In genomic region chr1:76068953-76069561, GRCh38 we compare ENCODE assay signal across 19 cellular contexts. TPM values are rescaled to one million over a fixed set of nuclear protein-coding genes. Genes with fewer than 3 reads are reported as not detected.
DNase-seq lines count a peak whose midpoint lies in the region; ATAC-seq and TF ChIP-seq lines count a peak whose summit lies in the region.
"Had no signal": no experiment of that assay in that cellular context is flagged by ENCODE, and none has a peak within 500 bp of the region (broad histone marks: within the 10 kb centered on the region; RNA-seq: fewer than 3 reads in every experiment).

No MANE protein-coding gene starts in this region.

- H3K36me3 ChIP-seq in mammary epithelial cell (ENCODE audit: insufficient read depth, low read length), result no peaks in the 10 kb centered on the region
- H3K36me3 ChIP-seq in naive thymus-derived CD4-positive, alpha-beta T cell (ENCODE audit: control insufficient read depth in 2 of 3, insufficient read depth in 3 of 3, low read length in 3 of 3), result no peaks in the 10 kb centered on the region
- H3K36me3 ChIP-seq: cardiac muscle cell, esophagus squamous epithelium, right lobe of liver had no signal

- peaks cover 24% of the 10 kb centered on the region for H3K27me3 Mint-ChIP-seq in progenitor cell of endocrine pancreas
- H3K27me3 Mint-ChIP-seq in naive thymus-derived CD4-positive, alpha-beta T cell, result peaks cover 0 to 19% (median 3%) of the 10 kb centered on the region in 5 donors

- H3K4me3 Mint-ChIP-seq in progenitor cell of endocrine pancreas (ENCODE audit: low read depth), result no peak overlapping the region
- H3K4me3 Mint-ChIP-seq in naive thymus-derived CD4-positive, alpha-beta T cell, result no peak overlapping the region
- H3K4me3 Mint-ChIP-seq: activated T-helper 17 cell treated with anti-CD3 and anti-CD28 coated beads, Interleukin-2, amount 50 U/mL, for 72 hours; T-helper 2 cell treated with Interferon-gamma antibody and Interleukin-4, amounts not matched to agents 5 μg/mL and 100 μg/mL, for 36 hours had no signal

- no peaks in the 10 kb centered on the region for H3K36me3 Mint-ChIP-seq in progenitor cell of endocrine pancreas (ENCODE audit: insufficient read depth)
- H3K36me3 Mint-ChIP-seq in naive thymus-derived CD4-positive, alpha-beta T cell, result no peaks in the 10 kb centered on the region

- H3K27ac ChIP-seq in mammary epithelial cell (ENCODE audit: insufficient read depth, low read depth, low read length), result no peak overlapping the region
- no peak overlapping the region for H3K27ac ChIP-seq in naive thymus-derived CD4-positive, alpha-beta T cell (ENCODE audit: low read depth, low read length)
- H3K27ac ChIP-seq: cardiac muscle cell, KMS-11 had no signal

- peak overlapping the region; percentile 49 for H3K27ac Mint-ChIP-seq in progenitor cell of endocrine pancreas
- no peak overlapping the region for H3K27ac Mint-ChIP-seq in naive thymus-derived CD4-positive, alpha-beta T cell
- H3K27ac Mint-ChIP-seq: activated T-helper 17 cell treated with anti-CD3 and anti-CD28 coated beads, Interleukin-2, amount 50 U/mL, for 72 hours; T-helper 2 cell treated with Interferon-gamma antibody and Interleukin-4, amounts not matched to agents 5 μg/mL and 100 μg/mL, for 36 hours had no signal

- TF ChIP-seq CTCF in LNCaP clone FGC (IDR thresholded peaks at IDR 0.05; ENCODE audit: control insufficient read depth, extremely low read depth, insufficient read depth), result no peak
- TF ChIP-seq CTCF in progenitor cell of endocrine pancreas (IDR thresholded peaks at IDR 0.05; ENCODE audit: unreplicated experiment), result no peak
- TF ChIP-seq CTCF in mammary epithelial cell (conservative IDR thresholded peaks at IDR 0.05 in 1 of 2, IDR thresholded peaks at IDR 0.05 in 1 of 2; ENCODE audit: extremely low read depth in 1 of 2, insufficient read depth in 1 of 2, low read depth in 1 of 2, low read length in 2 of 2), result no peak

- peaks cover 14% of the 10 kb centered on the region for H3K4me1 Mint-ChIP-seq in progenitor cell of endocrine pancreas (ENCODE audit: low read depth)
- H3K4me1 Mint-ChIP-seq in naive thymus-derived CD4-positive, alpha-beta T cell, result peaks cover under 1 to 10% (median 6%) of the 10 kb centered on the region in 7 donors

- BruUV-seq in mammary epithelial cell (replicated peaks; lab: Mats Ljungman, UMichigan), result no TSS peak

- no peak overlapping the region for H2AFZ ChIP-seq in mammary epithelial cell (ENCODE audit: low read depth, low read length)

- no peaks in the 10 kb centered on the region for H3K79me2 ChIP-seq in mammary epithelial cell (ENCODE audit: insufficient read depth, low read length)

- H3K4me2 ChIP-seq in mammary epithelial cell (ENCODE audit: insufficient read depth, low read depth, low read length), result no peak overlapping the region
- H3K4me2 ChIP-seq: KMS-11 had no signal

- H3K9me3 ChIP-seq in mammary epithelial cell (replicated peaks; ENCODE audit: insufficient read depth, low read length), result no peaks in the 10 kb centered on the region
- no peaks in the 10 kb centered on the region for H3K9me3 ChIP-seq in naive thymus-derived CD4-positive, alpha-beta T cell (ENCODE audit: control insufficient read depth in 2 of 3, low read length in 3 of 3)
- H3K9me3 ChIP-seq: esophagus squamous epithelium, right lobe of liver had no signal

- no peak overlapping the region for H3K9ac ChIP-seq in mammary epithelial cell (ENCODE audit: insufficient read depth, low read length)
- H3K9ac ChIP-seq: KMS-11 had no signal

- dilution Hi-C loops in mammary epithelial cell (cut with HindIII; ENCODE audit: low sequenced_read_pairs), result no loop called here

- ATAC-seq in naive thymus-derived CD4-positive, alpha-beta T cell, result no peak
- ATAC-seq: activated CD4-positive, CD25-positive, alpha-beta regulatory T cell treated with anti-CD3 and anti-CD28 coated beads, Interleukin-2, amount 50 U/mL, for 24 hours; activated T-helper 17 cell treated with anti-CD3 and anti-CD28 coated beads, Interleukin-2, amount 50 U/mL, for 72 hours had no signal

- H3K27me3 ChIP-seq in mammary epithelial cell (ENCODE audit: insufficient read depth, low read length), result no peaks in the 10 kb centered on the region
- H3K27me3 ChIP-seq in naive thymus-derived CD4-positive, alpha-beta T cell (ENCODE audit: control insufficient read depth in 2 of 2, insufficient read depth in 2 of 2, low read length in 2 of 2), result no peaks in the 10 kb centered on the region
- H3K27me3 ChIP-seq: cardiac muscle cell, right lobe of liver had no signal

- H3K4me3 ChIP-seq in LNCaP clone FGC (ENCODE audit: low read depth, low read length) (no peak overlapping the region), mammary epithelial cell (replicated peaks in 1 of 3; ENCODE audit: insufficient read depth in 1 of 3, low read depth in 2 of 3, low read length in 3 of 3) (no peak overlapping the region)
- H3K4me3 ChIP-seq in naive thymus-derived CD4-positive, alpha-beta T cell (ENCODE audit: low read length), result no peak overlapping the region
- H3K4me3 ChIP-seq: cardiac muscle cell, esophagus squamous epithelium, right lobe of liver had no signal

- WGBS in mammary epithelial cell (ENCODE audit: low coverage, missing lambda C conversion rate), result 67% methylated on average over 3 of the region's 3 CpGs

- H3K9me3 Mint-ChIP-seq in progenitor cell of endocrine pancreas (ENCODE audit: low read depth), result no peaks in the 10 kb centered on the region
- H3K9me3 Mint-ChIP-seq in naive thymus-derived CD4-positive, alpha-beta T cell, result no peaks in the 10 kb centered on the region
- H3K9me3 Mint-ChIP-seq: activated T-helper 17 cell treated with anti-CD3 and anti-CD28 coated beads, Interleukin-2, amount 50 U/mL, for 72 hours; T-helper 2 cell treated with Interferon-gamma antibody and Interleukin-4, amounts not matched to agents 5 μg/mL and 100 μg/mL, for 36 hours had no signal

- POLR2A ChIA-PET in naive thymus-derived CD4-positive, alpha-beta T cell (lab: Charles Lee), result no interaction called here

- no peaks in the 10 kb centered on the region for H4K20me1 ChIP-seq in mammary epithelial cell (ENCODE audit: insufficient read depth, low read length)

- H3K4me1 ChIP-seq in mammary epithelial cell (ENCODE audit: insufficient read depth, low read length), result peaks cover 10% of the 10 kb centered on the region
- peaks cover 6 to 7% of the 10 kb centered on the region in 2 donors for H3K4me1 ChIP-seq in naive thymus-derived CD4-positive, alpha-beta T cell (ENCODE audit: control insufficient read depth in 2 of 2, insufficient read depth in 2 of 2, low read length in 2 of 2)

- peak; percentile 65 for DNase-seq in COLO668 (lab: John Stamatoyannopoulos, UW; ENCODE audit: unreplicated experiment)
- peak; percentile 98 for DNase-seq in LNCaP clone FGC (ENCODE audit: low read depth)
- peak; percentile 41 to 68 for DNase-seq in dermis microvascular lymphatic vessel endothelial cell (ENCODE audit: low read depth in 2 of 2)
- DNase-seq in progenitor cell of endocrine pancreas (ENCODE audit: low spot score, unreplicated experiment), result no peak
- no peak for DNase-seq in mammary epithelial cell
- no peak for DNase-seq in naive thymus-derived CD4-positive, alpha-beta T cell
- no peak for DNase-seq in nucleus accumbens (lab: John Stamatoyannopoulos, UW)
- DNase-seq: AML-193; esophagus squamous epithelium; GOT3; head of caudate nucleus; NCI-H1105; right lobe of liver; stimulated activated CD4-positive, alpha-beta T cell treated with anti-CD3 and anti-CD28 coated beads, Interleukin-1b, Interleukin-23, amount 100 ng/mL, for 48 hours had no signal

- intact Hi-C loops in mammary epithelial cell (cut with micrococcal nuclease), result no loop called here
- intact Hi-C loops in naive thymus-derived CD4-positive, alpha-beta T cell (cut with micrococcal nuclease), result no loop called here

- CTCF ChIA-PET in mammary epithelial cell (lab: Charles Lee; ENCODE audit: low non-redundant PET), result interaction anchor here (0.6 kb wide), 1 partner anchor 85 kb away, joined by 7 read pairs; no protein-coding TSS in a partner anchor
- CTCF ChIA-PET in naive thymus-derived CD4-positive, alpha-beta T cell (lab: Charles Lee), result no interaction called here

- in situ Hi-C loops in mammary epithelial cell (cut with MboI; ENCODE audit: low sequenced_read_pairs in 2 of 2), result no loop called here

RNA-seq across cellular contexts. Expression of gene ST6GALNAC3, which starts 5.5 kb away (rescaled TPM):
- 45.5 and 49.9 TPM in 2 replicates for total RNA-seq in dermis microvascular lymphatic vessel endothelial cell
- total RNA-seq in progenitor cell of endocrine pancreas, result 11.0 and 17.5 TPM in 2 replicates
- total RNA-seq in mammary epithelial cell, result 1 to 10 TPM in 1 of 2 donors, not detected in 1; 1.7 TPM
- 0.03 TPM for polyA plus RNA-seq in mammary epithelial cell
- not detected for polyA minus RNA-seq in mammary epithelial cell
- 1 to 10 TPM in 4 of 5 experiments, not detected in 1; 1.9 to 4.8 (median 3.6) TPM for total RNA-seq in naive thymus-derived CD4-positive, alpha-beta T cell
- under 1 TPM; 0.17 to 0.30 TPM for polyA plus RNA-seq in naive thymus-derived CD4-positive, alpha-beta T cell

Comparison
In these comparisons a context has a peak if more than half of its experiments do, and no peak if none do; other contexts are left out.
1. DNase-seq: peak in COLO668 (single experiment), LNCaP clone FGC (single experiment) and dermis microvascular lymphatic vessel endothelial cell (2 of 2); none in progenitor cell of endocrine pancreas (single experiment), mammary epithelial cell (single experiment), naive thymus-derived CD4-positive, alpha-beta T cell (0 of 9) and nucleus accumbens (0 of 56).